Comparison of ENCODE assay signal across 8 cellular contexts in genomic region chr9:91422832-91423711, GRCh38. TPM values are rescaled to one million over a fixed set of nuclear protein-coding genes. Genes with fewer than 3 reads are reported as not detected.
DNase-seq lines count a peak whose midpoint lies in the region; ATAC-seq, FAIRE-seq and TF ChIP-seq lines count a peak whose summit lies in the region.

No MANE protein-coding gene starts in this region.

- DNase-seq in GM12864 (ENCODE audit: low read depth) = no peak
- peak; percentile 54 to 78 for DNase-seq in HAP-1 (ENCODE audit: low spot score in 2 of 2)
- peak; percentile 60 for DNase-seq in MM.1S
- peak; percentile 48 for DNase-seq in WTC11 (ENCODE audit: low spot score)
- peak; percentile 62 for DNase-seq in central memory CD4-positive, alpha-beta T cell
- no peak for DNase-seq in keratinocyte (ENCODE audit: low read depth, low spot score)
- peak; percentile 18 to 33 for DNase-seq in stimulated activated CD4-positive, alpha-beta T cell treated with anti-CD3 and anti-CD28 coated beads, Interleukin-12 subunit alpha, Interleukin-12 subunit beta, amount 100 ng/mL, for 24 hours (ENCODE audit: low read depth in 2 of 2)
- no peak for DNase-seq in GF-D8 (lab: John Stamatoyannopoulos, UW)

- POLR2A ChIA-PET in WTC11 (lab: Charles Lee) = interaction anchor here (0.6 to 2.1 kb wide), 3 partner anchors 62 to 508 kb away, joined by 4 to 9 read pairs (median 8); no protein-coding TSS in a partner anchor

- peak overlapping the region; percentile 94 for H3K9ac ChIP-seq in MM.1S (ENCODE audit: low read length)
- H3K9ac ChIP-seq in keratinocyte (ENCODE audit: control insufficient read depth, extremely low read depth, insufficient read depth, low read length) = peak overlapping the region; percentile 90

- H3K9me1 ChIP-seq in keratinocyte (ENCODE audit: control insufficient read depth, extremely low read depth, insufficient read depth, low read length) = no peaks in the 10 kb centered on the region

- H3K36me3 ChIP-seq in HAP-1 (replicated peaks) = no peaks in the 10 kb centered on the region
- H3K36me3 ChIP-seq in MM.1S (replicated peaks; ENCODE audit: insufficient read depth, low read length) = no peaks in the 10 kb centered on the region
- H3K36me3 ChIP-seq in keratinocyte (ENCODE audit: control insufficient read depth in 2 of 2, extremely low read depth in 1 of 2, insufficient read depth in 2 of 2, low read length in 2 of 2) = no peaks in the 10 kb centered on the region

- H3K27ac ChIP-seq in MM.1S (ENCODE audit: low read length) (peak overlapping the region; percentile 70), keratinocyte (ENCODE audit: control insufficient read depth, insufficient read depth, low read length) (peak overlapping the region; percentile 85)

- CTCF ChIA-PET in WTC11 (lab: Charles Lee) = interaction anchor here (0.6 to 6.8 kb wide), 11 partner anchors 10 to 525 kb away, joined by 3 to 69 read pairs (median 4); no protein-coding TSS in a partner anchor

- no peak overlapping the region for H2AFZ ChIP-seq in MM.1S (ENCODE audit: low read length)
- H2AFZ ChIP-seq in keratinocyte (ENCODE audit: control insufficient read depth, low read length) = peak overlapping the region; percentile 79

- in situ Hi-C loops in HAP-1 (cut with MboI; ENCODE audit: low sequenced_read_pairs) = loop anchor here (10.0 to 25.0 kb wide), 2 partner anchors 262 to 511 kb away; no protein-coding TSS in a partner anchor

- dilution Hi-C loops in keratinocyte (cut with MboI; ENCODE audit: extremely low pct_ligation_motif_present, low sequenced_read_pairs) = no loop called here

- no peaks in the 10 kb centered on the region for H3K9me3 Mint-ChIP-seq in WTC11

- H3K4me3 Mint-ChIP-seq in WTC11 = peak overlapping the region; percentile 99

- H3K79me2 ChIP-seq in MM.1S (ENCODE audit: low read length) = peaks cover 93% of the 10 kb centered on the region
- H3K79me2 ChIP-seq in keratinocyte (ENCODE audit: control insufficient read depth, insufficient read depth, low read length) = peaks cover 32% of the 10 kb centered on the region

- H3K4me3 ChIP-seq in GM12864 (ENCODE audit: low read depth, low read length) = peak overlapping the region; percentile 63
- peak overlapping the region; percentile 51 for H3K4me3 ChIP-seq in HAP-1
- H3K4me3 ChIP-seq in MM.1S (ENCODE audit: low read length) = peak overlapping the region; percentile 95
- H3K4me3 ChIP-seq in keratinocyte (ENCODE audit: control insufficient read depth in 2 of 3, extremely low read depth in 1 of 3, insufficient read depth in 2 of 3, low read depth in 1 of 3, low read length in 3 of 3) = peak overlapping the region; percentile 66 to 96 (median 84)

- peak; percentile 11 for ATAC-seq in WTC11

- peaks cover 78% of the 10 kb centered on the region for H3F3A ChIP-seq in MM.1S (ENCODE audit: insufficient read depth, low read length)

- peak overlapping the region; percentile 94 for H3K27ac Mint-ChIP-seq in WTC11

- H3K27me3 Mint-ChIP-seq in WTC11 (ENCODE audit: low read depth) = peaks cover 52% of the 10 kb centered on the region

- TF ChIP-seq CTCF in GM12864 (IDR thresholded peaks at IDR 0.05; ENCODE audit: low read depth, low read length, missing control alignments) (peak; percentile 56), MM.1S (IDR thresholded peaks at IDR 0.05; ENCODE audit: low read length) (peak; percentile 23; the same call in 1 of the 2 replicates), WTC11 (IDR thresholded peaks at IDR 0.05) (no peak), keratinocyte (optimal IDR thresholded peaks at IDR 0.05 in 1 of 3, IDR thresholded peaks at IDR 0.05 in 1 of 3, conservative IDR thresholded peaks at IDR 0.05 in 1 of 3; ENCODE audit: extremely low read depth in 1 of 3, insufficient read depth in 2 of 3, low read length in 3 of 3) (peak; percentile 24 to 58 (median 55))

- H3K9me3 ChIP-seq in HAP-1 (no peaks in the 10 kb centered on the region), MM.1S (replicated peaks; ENCODE audit: insufficient read depth, low read length) (no peaks in the 10 kb centered on the region), keratinocyte (ENCODE audit: control insufficient read depth, low read depth, low read length) (no peaks in the 10 kb centered on the region)

- peaks cover 10% of the 10 kb centered on the region; the same call in 1 of the 2 replicates for H3K27me3 ChIP-seq in HAP-1 (ENCODE audit: low read depth)
- no peaks in the 10 kb centered on the region for H3K27me3 ChIP-seq in MM.1S (replicated peaks; ENCODE audit: insufficient read depth, low read length)
- no peaks in the 10 kb centered on the region for H3K27me3 ChIP-seq in keratinocyte (ENCODE audit: control insufficient read depth, extremely low read depth, insufficient read depth, low read length)

- H3K36me3 Mint-ChIP-seq in WTC11 = no peaks in the 10 kb centered on the region

- H3K4me1 Mint-ChIP-seq in WTC11 = peaks cover 42% of the 10 kb centered on the region

- no peak for FAIRE-seq in keratinocyte (lab: Jason Lieb, UNC)

- peaks cover 21% of the 10 kb centered on the region for H4K20me1 ChIP-seq in MM.1S (ENCODE audit: insufficient read depth, low read length)
- no peaks in the 10 kb centered on the region for H4K20me1 ChIP-seq in keratinocyte (ENCODE audit: control insufficient read depth, extremely low read depth, insufficient read depth, low read length)

- H3K4me1 ChIP-seq in HAP-1 (no peaks in the 10 kb centered on the region; the same call in 1 of the 2 replicates), MM.1S (ENCODE audit: low read length) (peaks cover 23% of the 10 kb centered on the region), keratinocyte (ENCODE audit: control insufficient read depth, extremely low read depth, insufficient read depth, low read length) (peaks cover 27% of the 10 kb centered on the region)

- no peaks in the 10 kb centered on the region for H3K9me2 ChIP-seq in MM.1S (replicated peaks; ENCODE audit: insufficient read depth, low read length)

- H3K4me2 ChIP-seq in MM.1S (ENCODE audit: low read depth, low read length) = peak overlapping the region; percentile 45; the same call in 1 of the 2 replicates
- H3K4me2 ChIP-seq in keratinocyte (ENCODE audit: control insufficient read depth, extremely low read depth, insufficient read depth, low read depth, low read length) = peak overlapping the region; percentile 93

TF ChIP-seq in WTC11, 78 proteins besides CTCF, POLR2A, EP300 and RAD21 (continues in another document):
- TF ChIP-seq NFE2L1 (CRISPR knock-in tag; IDR thresholded peaks at IDR 0.05) (no peak), FOXJ3 (CRISPR knock-in tag; IDR thresholded peaks at IDR 0.05; ENCODE audit: borderline replicate concordance) (no peak), ATF2 (CRISPR knock-in tag; IDR thresholded peaks at IDR 0.05; ENCODE audit: borderline replicate concordance, low read depth) (no peak), ZNF532 (CRISPR knock-in tag; IDR thresholded peaks at IDR 0.05; ENCODE audit: borderline replicate concordance) (no peak)

RNA-seq across cellular contexts. Expression of gene NFIL3, which starts 0.6 kb away (rescaled TPM):
- 11.8 to 13.5 TPM (median 13.0 TPM) in 3 replicates for total RNA-seq in WTC11 (2021)
- 6.9 to 9.3 TPM (median 7.9 TPM) in 3 replicates for polyA plus RNA-seq in keratinocyte
- 73.1 TPM for polyA plus RNA-seq in keratinocyte (2011; ENCODE audit: low read depth)
- 5.3 and 9.3 TPM in 2 replicates for polyA plus RNA-seq in keratinocyte (2011; cell fraction: cytosol; rRNA removed)
- 13.3 and 16.5 TPM in 2 replicates for polyA plus RNA-seq in keratinocyte (2011; cell fraction: nucleus; rRNA removed)
- 6.5 and 50.5 TPM in 2 replicates for polyA plus RNA-seq in keratinocyte (2012; ENCODE audit: low replicate concordance)
- polyA minus RNA-seq in keratinocyte = 1.8 to 6.0 TPM (median 5.2 TPM) in 3 replicates
- 3.5 TPM for polyA minus RNA-seq in keratinocyte (2011; cell fraction: cytosol; rRNA and poly(A)+ RNA removed)
- polyA minus RNA-seq in keratinocyte (2011; cell fraction: nucleus; rRNA and poly(A)+ RNA removed) = 6.0 and 13.7 TPM in 2 replicates

Comparison
In these comparisons a context has a peak if more than half of its experiments do, and no peak if none do; other contexts are left out.
1. DNase-seq: peak in HAP-1 (2 of 2), MM.1S (single experiment), WTC11 (single experiment), central memory CD4-positive, alpha-beta T cell (single experiment) and stimulated activated CD4-positive, alpha-beta T cell treated with anti-CD3 and anti-CD28 coated beads, Interleukin-12 subunit alpha, Interleukin-12 subunit beta, amount 100 ng/mL, for 24 hours (2 of 2); none in GM12864 (single experiment), keratinocyte (single experiment) and GF-D8 (single experiment).
2. Peak in every context shown above with its lines, with median percentiles within 50 percentile points of each other: H3K4me3 ChIP-seq.